ENCODE assay signal across 8 cellular contexts in genomic region chr6:52574709-52575489, GRCh38. TPM values are rescaled to one million over a fixed set of nuclear protein-coding genes. Genes with fewer than 3 reads are reported as not detected.
A peak's percentile ranks its signal among the peaks of the same experiment; 100 is the strongest.
DNase-seq lines count a peak whose midpoint lies in the region; ATAC-seq and TF ChIP-seq lines count a peak whose summit lies in the region.

No MANE protein-coding gene starts in this region.

- TF ChIP-seq CTCF in kidney epithelial cell (IDR thresholded peaks at IDR 0.05; ENCODE audit: insufficient read depth, low read length, poor library complexity, severe bottlenecking): no peak

- ATAC-seq in GM18520 (IDR thresholded peaks at IDR 0.05; ENCODE audit: unreplicated experiment): peak; percentile 44
- ATAC-seq in HG02938 (IDR thresholded peaks at IDR 0.05; ENCODE audit: unreplicated experiment): peak; percentile 43
- peak; percentile 52 to 63 for ATAC-seq in activated naive CD4-positive, alpha-beta T cell treated with anti-CD3 and anti-CD28 coated beads, Interleukin-2, amount 50 U/mL, for 72 hours

- no peaks in the 10 kb centered on the region for H3K36me3 ChIP-seq in kidney epithelial cell (ENCODE audit: control insufficient read depth, insufficient read depth, low read length)

- peak overlapping the region in 1 of 2 donors; percentile 14 for H3K27ac Mint-ChIP-seq in activated naive CD4-positive, alpha-beta T cell treated with anti-CD3 and anti-CD28 coated beads, Interleukin-2, amount 50 U/mL, for 72 hours

- peak overlapping the region; percentile 68 for H3K4me3 ChIP-seq in kidney epithelial cell (ENCODE audit: low read depth, low read length)

- H3K9me3 Mint-ChIP-seq in activated naive CD4-positive, alpha-beta T cell treated with anti-CD3 and anti-CD28 coated beads, Interleukin-2, amount 50 U/mL, for 72 hours: no peaks in the 10 kb centered on the region

- DNase-seq in RPMI8226: peak; percentile 87
- peak; percentile 39 to 70 for DNase-seq in activated naive CD4-positive, alpha-beta T cell treated with anti-CD3 and anti-CD28 coated beads, Interleukin-2, amount 50 U/mL, for 72 hours (ENCODE audit: low spot score in 2 of 2)
- no peak for DNase-seq in kidney epithelial cell (ENCODE audit: low read depth)
- peak; percentile 18 to 29 for DNase-seq in stimulated activated CD8-positive, alpha-beta memory T cell treated with anti-CD3 and anti-CD28 coated beads, Interleukin-4, amount 100 ng/mL, for 4 hours (ENCODE audit: low read depth in 2 of 2, low spot score in 1 of 2)
- no peak for DNase-seq in cerebellar nuclear complex (lab: John Stamatoyannopoulos, UW)
- no peak for DNase-seq in NCI-H2196 treated with DMSO at 0.1 percent for 48 hours (lab: John Stamatoyannopoulos, UW; ENCODE audit: unreplicated experiment)

- peaks cover 6 to 7% of the 10 kb centered on the region in 2 donors for H3K36me3 Mint-ChIP-seq in activated naive CD4-positive, alpha-beta T cell treated with anti-CD3 and anti-CD28 coated beads, Interleukin-2, amount 50 U/mL, for 72 hours

- H3K27me3 ChIP-seq in kidney epithelial cell (ENCODE audit: control insufficient read depth, insufficient read depth, low read length): no peaks in the 10 kb centered on the region

RNA-seq across cellular contexts. Expression of gene TRAM2, which starts 2.0 kb away (rescaled TPM):
- 1 to 10 TPM; 3.2 to 3.8 TPM for total RNA-seq in activated naive CD4-positive, alpha-beta T cell treated with anti-CD3 and anti-CD28 coated beads, Interleukin-2, amount 50 U/mL, for 72 hours
- 13.1 and 15.6 TPM in 2 replicates for total RNA-seq in kidney epithelial cell

Comparison
In these comparisons a context has a peak if more than half of its experiments do, and no peak if none do; other contexts are left out.
1. DNase-seq: peak in RPMI8226 (single experiment), activated naive CD4-positive, alpha-beta T cell treated with anti-CD3 and anti-CD28 coated beads, Interleukin-2, amount 50 U/mL, for 72 hours (2 of 2) and stimulated activated CD8-positive, alpha-beta memory T cell treated with anti-CD3 and anti-CD28 coated beads, Interleukin-4, amount 100 ng/mL, for 4 hours (2 of 2); none in kidney epithelial cell (single experiment), cerebellar nuclear complex (0 of 2) and NCI-H2196 treated with DMSO at 0.1 percent for 48 hours (single experiment).
2. Peak in every context shown above with its lines, with median percentiles within 50 percentile points of each other: ATAC-seq.